ENCODE assay signal across 25 cellular contexts in genomic region chr22:48836673-48837340, GRCh38.
"Had no signal": no experiment of that assay in that cellular context is flagged by ENCODE, and none has a peak within 500 bp of the region (broad histone marks: within the 10 kb centered on the region; RNA-seq: fewer than 3 reads in every experiment).

No MANE protein-coding gene starts in this region.

- H3K4me1 Mint-ChIP-seq: activated naive CD8-positive, alpha-beta T cell treated with anti-CD3 and anti-CD28 coated beads, Interleukin-2, amount 10 ng/mL, durations not matched to agents 7 days and 5 days; nephron; T-helper 17 cell had no signal

- H3K4me1 ChIP-seq: ascending aorta, gastrocnemius medialis, pancreas, psoas muscle, tibial nerve, uterus had no signal

- H3K36me3 ChIP-seq: ascending aorta, gastrocnemius medialis, pancreas, tibial nerve, uterus had no signal

- H3K27me3 Mint-ChIP-seq: activated B cell treated with CpG ODN at 0.5 μM for 24 hours; activated naive CD8-positive, alpha-beta T cell treated with anti-CD3 and anti-CD28 coated beads, Interleukin-2, amount 10 ng/mL, durations not matched to agents 7 days and 5 days had no signal

- ATAC-seq: activated CD8-positive, alpha-beta T cell treated with anti-CD3 and anti-CD28 coated beads for 36 hours; effector memory CD8-positive, alpha-beta T cell; gastrocnemius medialis; left cardiac atrium; pancreas; psoas muscle; T-helper 17 cell had no signal

- DNase-seq: activated B cell treated with CpG ODN at 0.5 μM for 24 hours; activated CD4-positive, alpha-beta T cell treated with anti-CD3 and anti-CD28 coated beads, Interleukin-2, amount 50 U/mL, for 1 hour; activated CD8-positive, alpha-beta T cell treated with anti-CD3 and anti-CD28 coated beads for 36 hours; activated naive CD4-positive, alpha-beta T cell treated with anti-CD3 and anti-CD28 coated beads for 36 hours; activated naive CD8-positive, alpha-beta T cell treated with anti-CD3 and anti-CD28 coated beads, Interleukin-2, amount 10 ng/mL, durations not matched to agents 7 days and 5 days; activated T-cell treated with anti-CD3 and anti-CD28 coated beads, Interleukin-2, amount 50 U/mL, for 48 hours; effector memory CD8-positive, alpha-beta T cell; erythroblast; gastrocnemius medialis; left cardiac atrium; psoas muscle; stimulated activated naive CD4-positive, alpha-beta T cell; T-helper 17 cell; T1000; uterus had no signal

- FAIRE-seq: keratinocyte, pancreas had no signal

- H3K9me3 ChIP-seq: gastrocnemius medialis, pancreas, uterus had no signal

- H3K27me3 ChIP-seq: ascending aorta, dorsolateral prefrontal cortex, gastrocnemius medialis, hepatocyte, tibial nerve, uterus had no signal

- H3K27ac ChIP-seq: ascending aorta, coronary artery, dorsolateral prefrontal cortex, gastrocnemius medialis, hepatocyte, pancreas, psoas muscle, tibial nerve, uterus had no signal

- H3K4me2 ChIP-seq: hepatocyte had no signal

- H3K4me3 ChIP-seq: ascending aorta, coronary artery, dorsolateral prefrontal cortex, gastrocnemius medialis, hepatocyte, pancreas, psoas muscle, tibial nerve, uterus had no signal

- H3K27ac Mint-ChIP-seq: activated B cell treated with CpG ODN at 0.5 μM for 24 hours; activated CD8-positive, alpha-beta T cell treated with anti-CD3 and anti-CD28 coated beads for 36 hours; activated naive CD4-positive, alpha-beta T cell treated with anti-CD3 and anti-CD28 coated beads for 36 hours; activated naive CD8-positive, alpha-beta T cell treated with anti-CD3 and anti-CD28 coated beads, Interleukin-2, amount 10 ng/mL, durations not matched to agents 7 days and 5 days; activated T-helper 2 cell treated with anti-CD3 and anti-CD28 coated beads, Interferon-gamma antibody, Interleukin-2, Interleukin-4, amounts not matched to agents 10 μg/mL and 5 μg/mL and 100 μg/mL, durations not matched to agents 14 hours and 24 hours and 36 hours; effector memory CD8-positive, alpha-beta T cell; nephron; T-helper 17 cell had no signal

- H2AFZ ChIP-seq: hepatocyte had no signal

- H3K36me3 Mint-ChIP-seq: activated naive CD8-positive, alpha-beta T cell treated with anti-CD3 and anti-CD28 coated beads, Interleukin-2, amount 10 ng/mL, durations not matched to agents 7 days and 5 days; brain had no signal

- H3K4me3 Mint-ChIP-seq: activated B cell treated with CpG ODN at 0.5 μM for 24 hours; activated CD8-positive, alpha-beta T cell treated with anti-CD3 and anti-CD28 coated beads for 36 hours; activated naive CD4-positive, alpha-beta T cell treated with anti-CD3 and anti-CD28 coated beads for 36 hours; activated naive CD8-positive, alpha-beta T cell treated with anti-CD3 and anti-CD28 coated beads, Interleukin-2, amount 10 ng/mL, durations not matched to agents 7 days and 5 days; effector memory CD8-positive, alpha-beta T cell; nephron; T-helper 17 cell had no signal
